Comparison of ENCODE assay signal across 8 cellular contexts in the genomic region with DNA sequence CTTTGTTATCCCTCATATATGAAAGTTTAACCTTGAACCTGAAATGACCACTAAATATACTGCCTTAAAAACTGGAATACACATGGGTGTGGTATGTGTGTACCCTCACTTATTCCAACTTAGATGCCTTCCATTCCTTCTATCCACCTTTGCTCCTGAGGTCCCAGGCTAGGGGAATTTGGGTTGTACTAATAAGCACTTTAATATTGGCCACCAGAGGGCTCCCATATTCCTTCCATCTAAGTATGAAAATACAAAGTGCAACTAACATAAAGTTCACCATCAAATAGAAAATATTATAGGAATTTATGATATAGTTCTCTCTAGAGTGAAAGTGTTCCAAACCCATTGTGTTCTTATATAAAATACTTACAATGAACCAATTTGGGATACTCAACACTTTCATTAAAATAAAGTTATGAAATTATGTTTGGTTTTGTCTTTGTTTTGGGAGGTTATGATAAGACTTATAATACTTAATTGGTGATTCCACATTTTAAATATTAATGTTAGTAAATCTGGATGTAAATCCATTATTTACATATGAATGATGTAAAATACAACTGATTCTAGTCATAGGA.
A peak's percentile ranks its signal among the peaks of the same experiment; 100 is the strongest.
DNase-seq lines count a peak whose midpoint lies in the region; ATAC-seq and TF ChIP-seq lines count a peak whose summit lies in the region.

No MANE protein-coding gene starts in this region.

- no peaks in the 10 kb centered on the region for H3K4me1 ChIP-seq in lower lobe of right lung

- H3K27ac ChIP-seq in HL-60 (replicated peaks) (no peak overlapping the region), lower lobe of right lung (no peak overlapping the region)

- H3K4me3 ChIP-seq in HL-60 (replicated peaks; ENCODE audit: insufficient read depth, low read length), result no peak overlapping the region
- no peak overlapping the region for H3K4me3 ChIP-seq in lower lobe of right lung

- TF ChIP-seq CTCF in GM13976 (IDR thresholded peaks at IDR 0.05; ENCODE audit: borderline replicate concordance, control extremely low read depth, extremely low read depth, insufficient read depth, missing control alignments) (peak; percentile 60), HL-60 (IDR thresholded peaks at IDR 0.05; ENCODE audit: insufficient read depth, low read length) (peak; percentile 50), lower lobe of right lung (IDR thresholded peaks at IDR 0.05) (peak; percentile 58)

- DNase-seq in AML-193 (lab: John Stamatoyannopoulos, UW) (peak; percentile 67 to 77), GM13976 (ENCODE audit: low spot score) (peak; percentile 3), HL-60 (ENCODE audit: low read depth in 1 of 2, low spot score in 1 of 2) (peak in 1 of 2 experiments; percentile 0), NCI-H82 (lab: John Stamatoyannopoulos, UW) (peak; percentile 90), cerebellum (ENCODE audit: low spot score) (peak; percentile 34), lower lobe of right lung (no peak), T-helper 9 cell (no peak)

- peak in 1 of 2 donors; percentile 73 for ATAC-seq in lower lobe of right lung
- no peak for ATAC-seq in GM21576 (IDR thresholded peaks at IDR 0.05; ENCODE audit: unreplicated experiment)

- intact Hi-C loops in lower lobe of right lung (cut with DNase I), result no loop called here

- H3K9me3 ChIP-seq in lower lobe of right lung, result no peaks in the 10 kb centered on the region

- H3K27me3 ChIP-seq in HL-60 (ENCODE audit: insufficient read depth, poor library complexity, severe bottlenecking) (no peaks in the 10 kb centered on the region), lower lobe of right lung (ENCODE audit: low read depth) (no peaks in the 10 kb centered on the region)

- in situ Hi-C loops in GM13976 (cut with MboI; ENCODE audit: low sequenced_read_pairs, unreplicated experiment), result loop anchor here (10.0 kb wide), 1 partner anchor 240 kb away; no protein-coding TSS in a partner anchor

- no peaks in the 10 kb centered on the region for H3K36me3 ChIP-seq in lower lobe of right lung

Comparison
In these comparisons a context has a peak if more than half of its experiments do, and no peak if none do; other contexts are left out.
1. DNase-seq: peak in AML-193 (2 of 2), GM13976 (single experiment), NCI-H82 (single experiment) and cerebellum (single experiment); none in lower lobe of right lung (single experiment) and T-helper 9 cell (single experiment).
2. Peak in every context shown above with its lines, with median percentiles within 50 percentile points of each other: CTCF ChIP-seq.